In genomic region chr7:98771519-98772241, GRCh38 we compare ENCODE assay signal across 11 cellular contexts.
A peak's percentile ranks its signal among the peaks of the same experiment; 100 is the strongest.
DNase-seq lines count a peak whose midpoint lies in the region; ATAC-seq and FAIRE-seq lines count a peak whose summit lies in the region.
"Had no signal": no experiment of that assay in that cellular context is flagged by ENCODE, and none has a peak within 500 bp of the region (broad histone marks: within the 10 kb centered on the region; RNA-seq: fewer than 3 reads in every experiment).

No MANE protein-coding gene starts in this region.

- H3K9me3 ChIP-seq in iPS-18c (ENCODE audit: control insufficient read depth, insufficient read depth, low read length), result no peaks in the 10 kb centered on the region

- ATAC-seq in GM18868 (IDR thresholded peaks at IDR 0.05; ENCODE audit: unreplicated experiment) (no peak), HG03280 (IDR thresholded peaks at IDR 0.05; ENCODE audit: unreplicated experiment) (no peak)
- ATAC-seq: left lobe of liver had no signal

- DNase-seq in NOMO-1 (lab: John Stamatoyannopoulos, UW; ENCODE audit: unreplicated experiment in 2 of 2) (peak; percentile 33 to 55), NOMO-1 treated with dmso at 0.1 percent for 144 hours (lab: John Stamatoyannopoulos, UW; ENCODE audit: unreplicated experiment) (no peak), RKO (ENCODE audit: low spot score) (peak; percentile 18), urothelium cell line (ENCODE audit: low spot score) (peak; percentile 97), T1000 (lab: John Stamatoyannopoulos, UW) (no peak)
- DNase-seq: activated naive CD8-positive, alpha-beta T cell treated with anti-CD3 and anti-CD28 coated beads for 36 hours; CD4-positive, CD25-positive, alpha-beta regulatory T cell had no signal

- no peak for FAIRE-seq in urothelium cell line (lab: Jason Lieb, UNC)

- 0 out of 2 replicates have a peak overlapping the region, but pooled peaks have one; percentile 25 for H3K4me3 ChIP-seq in iPS-18c (ENCODE audit: insufficient read depth, low read depth, low read length)

Comparison
In these comparisons a context has a peak if more than half of its experiments do, and no peak if none do; other contexts are left out.
1. DNase-seq: peak in NOMO-1 (2 of 2), RKO (single experiment) and urothelium cell line (single experiment); none in NOMO-1 treated with dmso at 0.1 percent for 144 hours (single experiment) and T1000 (single experiment).